In genomic region chr17:46224864-46225263, GRCh38 we compare ENCODE assay signal across 8 cellular contexts. TPM values are rescaled to one million over a fixed set of nuclear protein-coding genes. Genes with fewer than 3 reads are reported as not detected.
A peak's percentile ranks its signal among the peaks of the same experiment; 100 is the strongest.
DNase-seq lines count a peak whose midpoint lies in the region; ATAC-seq and TF ChIP-seq lines count a peak whose summit lies in the region.
"Not testable (repeated sequence)": the region's sequence is repeated elsewhere in the genome, so short reads cannot be mapped to it uniquely, and the experiment has no call there.

No MANE protein-coding gene starts in this region.

- H3K27me3 ChIP-seq in Peyer's patch; ascending aorta; subcutaneous abdominal adipose tissue (ENCODE audit: control insufficient read depth in 5 of 5, insufficient read depth in 4 of 5, low read length in 5 of 5): not testable (repeated sequence)

- H3K4me1 Mint-ChIP-seq in naive B cell: not testable (repeated sequence)

- ATAC-seq in GM21528 (IDR thresholded peaks at IDR 0.05; ENCODE audit: low FRiP score, unreplicated experiment) (peak; percentile 39), HG03139 (IDR thresholded peaks at IDR 0.05; ENCODE audit: unreplicated experiment) (peak; percentile 40), naive B cell (ENCODE audit: low read depth in 2 of 2) (peak; percentile 38 to 47)

- H3K36me3 ChIP-seq in Peyer's patch; ascending aorta; subcutaneous abdominal adipose tissue (ENCODE audit: control insufficient read depth in 5 of 5, insufficient read depth in 5 of 5, low read length in 5 of 5): not testable (repeated sequence)

- H3K9me3 Mint-ChIP-seq in naive B cell: not testable (repeated sequence)

- not testable (repeated sequence) for TF ChIP-seq CTCF in Peyer's patch (IDR thresholded peaks at IDR 0.05); ascending aorta (IDR thresholded peaks at IDR 0.05)

- H3K27me3 Mint-ChIP-seq in naive B cell: not testable (repeated sequence)

- H3K4me1 ChIP-seq in Peyer's patch; ascending aorta; subcutaneous abdominal adipose tissue (ENCODE audit: control insufficient read depth in 5 of 5, insufficient read depth in 5 of 5, low read length in 5 of 5): not testable (repeated sequence)

- H3K36me3 Mint-ChIP-seq in naive B cell: not testable (repeated sequence)

- H3K9me3 ChIP-seq in Peyer's patch; ascending aorta; subcutaneous abdominal adipose tissue (ENCODE audit: control insufficient read depth in 5 of 5, low read length in 5 of 5): not testable (repeated sequence)

- H3K27ac ChIP-seq in Peyer's patch: peak overlapping the region; percentile 61 to 73 (median 64)
- H3K27ac ChIP-seq in ascending aorta; subcutaneous abdominal adipose tissue (ENCODE audit: low read depth, low read length): not testable (repeated sequence)

- H3K4me3 Mint-ChIP-seq in naive B cell: peak overlapping the region in 7 of 8 donors; percentile 82 to 93 (median 90)

- not testable (repeated sequence) for TF ChIP-seq POLR2A in Peyer's patch (IDR thresholded peaks at IDR 0.05)

- not testable (repeated sequence) for H3K9ac ChIP-seq in subcutaneous abdominal adipose tissue (ENCODE audit: low read length in 5 of 5)

- H3K4me3 ChIP-seq in Peyer's patch (peak overlapping the region; percentile 71 to 84 (median 74)), ascending aorta (peak overlapping the region; percentile 64 to 87), subcutaneous abdominal adipose tissue (ENCODE audit: low read depth in 1 of 5, low read length in 5 of 5) (peak overlapping the region in 4 of 5 donors; percentile 62 to 72 (median 68))

- DNase-seq in GM03348 (ENCODE audit: low spot score) (peak; percentile 15), Peyer's patch (peak in 1 of 3 donors; percentile 49), globus pallidus (ENCODE audit: low spot score) (peak; percentile 16)
- DNase-seq in ascending aorta (ENCODE audit: low spot score in 2 of 2); naive B cell: not testable (repeated sequence)

- intact Hi-C loops in ascending aorta (cut with DNase I): not testable (repeated sequence)

- peak overlapping the region in 1 of 6 donors; percentile 84 for H3K27ac Mint-ChIP-seq in naive B cell

RNA-seq across cellular contexts. Expression of gene KANSL1, which starts 31.6 kb away (rescaled TPM):
- 100 to 1,000 TPM in 3 of 4 donors, 10 to 100 TPM in 1; 97.6 to 328 (median 141) TPM for total RNA-seq in Peyer's patch
- total RNA-seq in ascending aorta: 53.5 TPM
- polyA plus RNA-seq in naive B cell (ENCODE audit: low read depth in 6 of 6): 10 to 100 TPM in 5 of 6 donors, 1 to 10 TPM in 1; 5.8 to 27.5 (median 16.5) TPM
